Comparison of ENCODE assay signal across 21 cellular contexts in genomic region chr21:23740463-23740862, GRCh38.
"Had no signal": no experiment of that assay in that cellular context is flagged by ENCODE, and none has a peak within 500 bp of the region (broad histone marks: within the 10 kb centered on the region; RNA-seq: fewer than 3 reads in every experiment).

No MANE protein-coding gene starts in this region.

- H3K27ac Mint-ChIP-seq: activated CD8-positive, alpha-beta T cell treated with anti-CD3 and anti-CD28 coated beads, Interleukin-2, amount 10 ng/mL, durations not matched to agents 7 days and 5 days; activated naive CD8-positive, alpha-beta T cell treated with anti-CD3 and anti-CD28 coated beads for 36 hours; naive thymus-derived CD8-positive, alpha-beta T cell; stimulated activated naive CD8-positive, alpha-beta T cell treated with anti-CD3 and anti-CD28 coated beads, Interleukin-15, amount 100 ng/mL, for 72 hours had no signal

- DNase-seq: activated CD4-positive, alpha-beta T cell treated with anti-CD3 and anti-CD28 coated beads for 4 hours; activated CD8-positive, alpha-beta memory T cell treated with anti-CD3 and anti-CD28 coated beads, Interleukin-2, amount 50 U/mL, for 48 hours; activated CD8-positive, alpha-beta T cell treated with anti-CD3 and anti-CD28 coated beads, Interleukin-2, amount 10 ng/mL, durations not matched to agents 7 days and 5 days; activated gamma-delta T cell treated with Interleukin-2 at 50 U/mL for 16 hours; activated naive CD8-positive, alpha-beta T cell treated with anti-CD3 and anti-CD28 coated beads for 36 hours; amygdala; body of pancreas; caudate nucleus; left lung; naive thymus-derived CD8-positive, alpha-beta T cell; pancreas; sigmoid colon; spleen; stimulated activated CD4-positive, alpha-beta T cell treated with anti-CD3 and anti-CD28 coated beads, Interleukin-1b, Interleukin-23, amount 100 ng/mL, for 48 hours; stimulated activated naive CD8-positive, alpha-beta T cell treated with anti-CD3 and anti-CD28 coated beads, Interleukin-15, amount 100 ng/mL, for 72 hours; upper lobe of left lung had no signal

- H3K27me3 ChIP-seq: body of pancreas, hepatocyte, left lung, pancreas, sigmoid colon, spleen, upper lobe of left lung had no signal

- H3K36me3 ChIP-seq: left lung, pancreas, sigmoid colon, spleen, upper lobe of left lung had no signal

- H3K27ac ChIP-seq: body of pancreas, hepatocyte, left lung, pancreas, sigmoid colon, spleen, upper lobe of left lung, VCaP had no signal

- H3K9me3 ChIP-seq: body of pancreas, pancreas, sigmoid colon, upper lobe of left lung had no signal

- ATAC-seq: activated CD8-positive, alpha-beta T cell treated with anti-CD3 and anti-CD28 coated beads, Interleukin-2, amount 10 ng/mL, durations not matched to agents 7 days and 5 days; body of pancreas; esophagus mucosa; left lung; naive thymus-derived CD8-positive, alpha-beta T cell; pancreas; stimulated activated naive CD8-positive, alpha-beta T cell treated with anti-CD3 and anti-CD28 coated beads, Interleukin-15, amount 100 ng/mL, for 72 hours had no signal

- H2AFZ ChIP-seq: hepatocyte had no signal

- FAIRE-seq: colon, keratinocyte, pancreas had no signal

- H3K4me2 ChIP-seq: hepatocyte had no signal

- H3K79me2 ChIP-seq: hepatocyte had no signal

- H3K27me3 Mint-ChIP-seq: stimulated activated naive CD8-positive, alpha-beta T cell treated with anti-CD3 and anti-CD28 coated beads, Interleukin-15, amount 100 ng/mL, for 72 hours had no signal

- H3K4me3 ChIP-seq: body of pancreas, hepatocyte, left lung, pancreas, sigmoid colon, spleen, upper lobe of left lung had no signal

- H3K4me1 ChIP-seq: body of pancreas, left lung, pancreas, sigmoid colon, spleen, upper lobe of left lung had no signal

- H3K36me3 Mint-ChIP-seq: activated naive CD8-positive, alpha-beta T cell treated with anti-CD3 and anti-CD28 coated beads for 36 hours; naive thymus-derived CD8-positive, alpha-beta T cell had no signal

- H3K4me1 Mint-ChIP-seq: activated naive CD8-positive, alpha-beta T cell treated with anti-CD3 and anti-CD28 coated beads for 36 hours; naive thymus-derived CD8-positive, alpha-beta T cell; stimulated activated naive CD8-positive, alpha-beta T cell treated with anti-CD3 and anti-CD28 coated beads, Interleukin-15, amount 100 ng/mL, for 72 hours had no signal

- H3K4me3 Mint-ChIP-seq: activated CD8-positive, alpha-beta T cell treated with anti-CD3 and anti-CD28 coated beads, Interleukin-2, amount 10 ng/mL, durations not matched to agents 7 days and 5 days; activated naive CD8-positive, alpha-beta T cell treated with anti-CD3 and anti-CD28 coated beads for 36 hours; naive thymus-derived CD8-positive, alpha-beta T cell; stimulated activated naive CD8-positive, alpha-beta T cell treated with anti-CD3 and anti-CD28 coated beads, Interleukin-15, amount 100 ng/mL, for 72 hours had no signal

- H3K9me3 Mint-ChIP-seq: activated naive CD8-positive, alpha-beta T cell treated with anti-CD3 and anti-CD28 coated beads for 36 hours had no signal
